In genomic region chr19:17303167-17303939, GRCh38 we compare ENCODE assay signal across 8 cellular contexts. TPM values are rescaled to one million over a fixed set of nuclear protein-coding genes. Genes with fewer than 3 reads are reported as not detected.
DNase-seq lines count a peak whose midpoint lies in the region; ATAC-seq and TF ChIP-seq lines count a peak whose summit lies in the region.

Gene ABHD8 (minus strand): TSS chr19:17303425. CDS start chr19:17301616, 1,809 bp downstream.

- peak; percentile 60 for ATAC-seq in GM19463 (IDR thresholded peaks at IDR 0.05; ENCODE audit: unreplicated experiment)

- H3K27me3 Mint-ChIP-seq in endodermal cell (ENCODE audit: insufficient read depth) = no peaks in the 10 kb centered on the region

- peaks cover 2% of the 10 kb centered on the region for H3K36me3 ChIP-seq in endodermal cell (ENCODE audit: control insufficient read depth, insufficient read depth, low read length)

- TF ChIP-seq CTCF in endodermal cell (conservative IDR thresholded peaks at IDR 0.05) = peak; percentile 83

- H3K4me3 ChIP-seq in endodermal cell (ENCODE audit: low read length) = peak within 1 kb of the TSS; percentile 73

- 2 to 4% methylated on average over 28 to 52 of the region's 52 CpGs for WGBS in endodermal cell (ENCODE audit: insufficient coverage in 1 of 2, insufficient read length in 1 of 2), 2 experiments

- H3K9ac ChIP-seq in endodermal cell (ENCODE audit: extremely low read depth, low read length, poor library complexity, severe bottlenecking) = peak within 1 kb of the TSS; percentile 49

- H3K27me3 ChIP-seq in endodermal cell (ENCODE audit: control insufficient read depth, insufficient read depth, low read length, poor library complexity, severe bottlenecking) = no peaks in the 10 kb centered on the region

- peaks cover 17% of the 10 kb centered on the region for H3K4me1 Mint-ChIP-seq in endodermal cell

- DNase-seq in CMK (ENCODE audit: low read depth) (peak; percentile 92), HT-29 (ENCODE audit: low spot score) (peak; percentile 70), NOMO-1 (lab: John Stamatoyannopoulos, UW; ENCODE audit: unreplicated experiment in 2 of 2) (peak; percentile 96 to 97), endodermal cell (peak; percentile 99), mesenteric fat pad (ENCODE audit: low spot score) (peak; percentile 98)
- peak; percentile 83 for DNase-seq in activated CD8-positive, alpha-beta memory T cell treated with anti-CD3 and anti-CD28 coated beads, Interleukin-2, amount 50 U/mL, for 1 hour (ENCODE audit: extremely low read depth)
- DNase-seq in stimulated activated CD8-positive, alpha-beta memory T cell treated with anti-CD3 and anti-CD28 coated beads, Interleukin-12 subunit alpha, Interleukin-12 subunit beta, amount 100 ng/mL, for 4 hours (ENCODE audit: low read depth) = peak; percentile 81

- peaks cover 11% of the 10 kb centered on the region for H3K36me3 Mint-ChIP-seq in endodermal cell (ENCODE audit: low read depth)

- H3K9me3 Mint-ChIP-seq in endodermal cell = peaks cover 2% of the 10 kb centered on the region

- no peak within 1 kb of the TSS for H3K27ac ChIP-seq in endodermal cell (ENCODE audit: low read depth, low read length)

- no peak within 1 kb of the TSS for H3K27ac Mint-ChIP-seq in endodermal cell

- no peaks in the 10 kb centered on the region for H3K4me1 ChIP-seq in endodermal cell (ENCODE audit: control insufficient read depth, insufficient read depth, low read length)

- peaks cover 2% of the 10 kb centered on the region for H3K9me3 ChIP-seq in endodermal cell (ENCODE audit: control insufficient read depth, low read length)

- peak within 1 kb of the TSS; percentile 61 for H3K4me3 Mint-ChIP-seq in endodermal cell

RNA-seq across cellular contexts. Expression of gene ABHD8, which starts in this region (rescaled TPM):
- total RNA-seq in HT-29 (2014; rRNA removed; shearing (Covaris generic)) = 3.4 and 5.3 TPM in 2 replicates
- total RNA-seq in endodermal cell (10 to 100 TPM; 11.6 to 21.1 TPM), mesenteric fat pad (12.9 TPM)
- polyA plus RNA-seq in endodermal cell (2013, experiment 1 of 2) = 9.7 TPM
- 10.2 TPM for polyA plus RNA-seq in endodermal cell (2013, experiment 2 of 2)
